ENCODE assay signal across 22 cellular contexts in genomic region chr13:28743045-28743444, GRCh38.
"Had no signal": no experiment of that assay in that cellular context is flagged by ENCODE, and none has a peak within 500 bp of the region (broad histone marks: within the 10 kb centered on the region; RNA-seq: fewer than 3 reads in every experiment).

No MANE protein-coding gene starts in this region.

- H3K27ac ChIP-seq: hepatocyte, prostate gland, right atrium auricular region, thoracic aorta, upper lobe of right lung, uterus had no signal

- H3K4me3 ChIP-seq: dorsolateral prefrontal cortex, heart left ventricle, hepatocyte, left lung, prostate gland, right atrium auricular region, sigmoid colon, skin epidermis, spleen, thoracic aorta, tibial nerve, upper lobe of right lung, uterus had no signal

- H3K4me1 ChIP-seq: prostate gland, right atrium auricular region, sigmoid colon, spleen, tibial nerve, upper lobe of right lung, uterus had no signal

- H3K79me2 ChIP-seq: hepatocyte had no signal

- H3K4me2 ChIP-seq: hepatocyte had no signal

- DNase-seq: cortex of kidney; dorsolateral prefrontal cortex; effector CD4-positive, alpha-beta T cell; heart left ventricle; left cardiac atrium; left lung; mesenchymal stem cell; naive thymus-derived CD8-positive, alpha-beta T cell; nephron progenitor cell; nucleus accumbens; sigmoid colon; spleen; stimulated activated CD4-positive, alpha-beta T cell treated with anti-CD3 and anti-CD28 coated beads, Interleukin-4, amount 100 ng/mL, for 4 hours; stimulated activated naive B cell treated with anti-CD40 and anti-IgM and Interleukin-4, amounts not matched to agents 10 μg/mL and 1 μg/mL and 100 μg/mL, for 72 hours; upper lobe of right lung; uterus had no signal

- H3K36me3 ChIP-seq: heart left ventricle, left lung, prostate gland, right atrium auricular region, sigmoid colon, spleen, thoracic aorta, tibial nerve, upper lobe of right lung, uterus had no signal

- H3K9me3 ChIP-seq: heart left ventricle, left lung, prostate gland, right atrium auricular region, sigmoid colon, spleen, thoracic aorta, tibial nerve, upper lobe of right lung, uterus had no signal

- H3K27me3 ChIP-seq: dorsolateral prefrontal cortex, heart left ventricle, hepatocyte, left lung, right atrium auricular region, sigmoid colon, spleen, tibial nerve, upper lobe of right lung, uterus had no signal
